14 cellular contexts compared by ENCODE assay signal in the genomic region with DNA sequence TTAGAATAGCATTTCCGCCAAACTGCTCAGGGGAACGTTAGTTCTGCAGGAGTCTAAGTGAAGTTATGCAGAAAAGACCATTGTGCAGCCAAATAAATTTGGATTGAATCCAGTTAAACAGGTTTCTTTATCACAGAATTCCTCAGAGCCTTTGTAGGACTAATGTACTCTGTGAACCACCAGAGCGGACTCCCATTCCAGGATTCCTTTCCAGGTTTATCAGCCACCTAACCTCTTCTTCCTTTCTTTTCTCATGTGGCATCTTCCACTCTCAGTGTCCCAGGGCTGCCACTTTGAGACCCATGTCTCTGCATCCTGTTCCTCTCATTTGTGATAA.
DNase-seq lines count a peak whose midpoint lies in the region; TF ChIP-seq lines count a peak whose summit lies in the region.
"Had no signal": no experiment of that assay in that cellular context is flagged by ENCODE, and none has a peak within 500 bp of the region (broad histone marks: within the 10 kb centered on the region; RNA-seq: fewer than 3 reads in every experiment).

No MANE protein-coding gene starts in this region.

- no peak overlapping the region for H2AK5ac ChIP-seq in trophoblast cell (ENCODE audit: low read length)

- H3K4me2 ChIP-seq in trophoblast cell (ENCODE audit: low read length) = peak overlapping the region; percentile 9

- no peak overlapping the region for H4K12ac ChIP-seq in trophoblast cell (ENCODE audit: low read depth, low read length)

- intact Hi-C loops in Caco-2 (cut with micrococcal nuclease; ENCODE audit: unreplicated experiment) (loop anchor here (1.0 to 5.0 kb wide), 3 partner anchors 31 to 49 kb away; no protein-coding TSS in a partner anchor), sigmoid colon (cut with DNase I) (no loop called here)
- intact Hi-C loops in activated T-helper 2 cell treated with anti-CD3 and anti-CD28 coated beads, Interferon-gamma antibody, Interleukin-2, Interleukin-4, amounts not matched to agents 10 μg/mL and 5 μg/mL and 100 μg/mL, durations not matched to agents 14 hours and 24 hours and 36 hours (cut with micrococcal nuclease) = no loop called here

- peak overlapping the region; percentile 66 for H3K4me3 Mint-ChIP-seq in Caco-2 (ENCODE audit: unreplicated experiment)
- H3K4me3 Mint-ChIP-seq in activated T-helper 2 cell treated with anti-CD3 and anti-CD28 coated beads, Interferon-gamma antibody, Interleukin-2, Interleukin-4, amounts not matched to agents 10 μg/mL and 5 μg/mL and 100 μg/mL, durations not matched to agents 14 hours and 24 hours and 36 hours (ENCODE audit: low read depth) = no peak overlapping the region
- H3K4me3 Mint-ChIP-seq: CD14-positive monocyte had no signal

- H3K4me1 Mint-ChIP-seq in Caco-2 (ENCODE audit: low read depth, unreplicated experiment) = peaks cover 50% of the 10 kb centered on the region
- H3K4me1 Mint-ChIP-seq in activated T-helper 2 cell treated with anti-CD3 and anti-CD28 coated beads, Interferon-gamma antibody, Interleukin-2, Interleukin-4, amounts not matched to agents 10 μg/mL and 5 μg/mL and 100 μg/mL, durations not matched to agents 14 hours and 24 hours and 36 hours (ENCODE audit: low read depth) = no peaks in the 10 kb centered on the region
- H3K4me1 Mint-ChIP-seq: CD14-positive monocyte had no signal

- no peaks in the 10 kb centered on the region for H3K9me3 ChIP-seq in Caco-2
- no peaks in the 10 kb centered on the region for H3K9me3 ChIP-seq in SK-N-MC (ENCODE audit: low read depth, low read length)
- H3K9me3 ChIP-seq in trophoblast cell (ENCODE audit: insufficient read depth, low read depth, low read length) = no peaks in the 10 kb centered on the region
- H3K9me3 ChIP-seq in sigmoid colon = no peaks in the 10 kb centered on the region

- H4K91ac ChIP-seq in trophoblast cell (ENCODE audit: low read depth, low read length) = peak overlapping the region; percentile 2

- no CpG with 5 or more reads among the region's 3 CpGs for WGBS in trophoblast cell (ENCODE audit: extremely low coverage, insufficient coverage, insufficient read length)
- 47 to 53% methylated on average over 3 of the region's 3 CpGs for WGBS in sigmoid colon, 2 donors

- POLR2A ChIA-PET in Caco-2 (lab: Charles Lee) = no interaction called here

- H3K9ac ChIP-seq in SK-N-MC (ENCODE audit: insufficient read length) (no peak overlapping the region), trophoblast cell (ENCODE audit: low read length) (no peak overlapping the region)
- H3K9ac ChIP-seq: GM23248 had no signal

- H3K4me3 ChIP-seq in Caco-2 (ENCODE audit: low read depth, low read length) = no peak overlapping the region
- H3K4me3 ChIP-seq in SK-N-MC = peak overlapping the region; percentile 54
- no peak overlapping the region for H3K4me3 ChIP-seq in fibroblast of pulmonary artery (replicated peaks; ENCODE audit: low read depth, low read length)
- no peak overlapping the region for H3K4me3 ChIP-seq in trophoblast cell (ENCODE audit: low read depth, low read length)
- no peak overlapping the region for H3K4me3 ChIP-seq in sigmoid colon
- H3K4me3 ChIP-seq: GM23248, K562 had no signal

- peak; percentile 63 to 68 for DNase-seq in Caco-2
- DNase-seq in SK-N-MC (ENCODE audit: low read depth, low spot score) = no peak
- DNase-seq in fibroblast of pulmonary artery (ENCODE audit: low read depth) = peak; percentile 27
- peak; percentile 6 to 71 for DNase-seq in trophoblast cell
- DNase-seq in AG20443 (ENCODE audit: low spot score) = no peak
- no peak for DNase-seq in sigmoid colon
- no peak for DNase-seq in activated T-helper 2 cell treated with anti-CD3 and anti-CD28 coated beads, Interferon-gamma antibody, Interleukin-2, Interleukin-4, amounts not matched to agents 10 μg/mL and 5 μg/mL and 100 μg/mL, durations not matched to agents 14 hours and 24 hours and 36 hours (ENCODE audit: low spot score)
- DNase-seq: GF-D8, GM23248, NCI-H1105 treated with DMSO at 0.1 percent for 48 hours, NCI-H1694, NCI-H2081 treated with DMSO at 0.1 percent for 48 hours had no signal

- no TSS peak for BruUV-seq in Caco-2 (replicated peaks; lab: Mats Ljungman, UMichigan)

- no peak overlapping the region for H3K18ac ChIP-seq in trophoblast cell (ENCODE audit: low read length)

- TF ChIP-seq EP300 in sigmoid colon (IDR thresholded peaks at IDR 0.05) = no peak

- H2BK12ac ChIP-seq in trophoblast cell (ENCODE audit: low read length) = no peak overlapping the region

- H2BK5ac ChIP-seq in trophoblast cell (ENCODE audit: low read depth, low read length, poor library complexity) = no peak overlapping the region

- H3K23ac ChIP-seq in trophoblast cell (ENCODE audit: low read length) = no peak overlapping the region

- H3K36me3 Mint-ChIP-seq in Caco-2 (ENCODE audit: insufficient read depth, unreplicated experiment) = no peaks in the 10 kb centered on the region
- H3K36me3 Mint-ChIP-seq in activated T-helper 2 cell treated with anti-CD3 and anti-CD28 coated beads, Interferon-gamma antibody, Interleukin-2, Interleukin-4, amounts not matched to agents 10 μg/mL and 5 μg/mL and 100 μg/mL, durations not matched to agents 14 hours and 24 hours and 36 hours (ENCODE audit: low read depth) = no peaks in the 10 kb centered on the region
- H3K36me3 Mint-ChIP-seq: CD14-positive monocyte had no signal

- no peak overlapping the region for H2AFZ ChIP-seq in trophoblast cell (ENCODE audit: insufficient read depth, low read length, poor library complexity)
- H2AFZ ChIP-seq: GM23248 had no signal

- H3K27ac Mint-ChIP-seq in Caco-2 (ENCODE audit: unreplicated experiment) = peak overlapping the region; percentile 65
- H3K27ac Mint-ChIP-seq in activated T-helper 2 cell treated with anti-CD3 and anti-CD28 coated beads, Interferon-gamma antibody, Interleukin-2, Interleukin-4, amounts not matched to agents 10 μg/mL and 5 μg/mL and 100 μg/mL, durations not matched to agents 14 hours and 24 hours and 36 hours = no peak overlapping the region
- H3K27ac Mint-ChIP-seq: CD14-positive monocyte had no signal

- TF ChIP-seq CTCF in Caco-2 (IDR thresholded peaks at IDR 0.05; ENCODE audit: insufficient read depth in 1 of 2, low read depth in 1 of 2, low read length in 1 of 2, severe bottlenecking in 1 of 2, unreplicated experiment in 1 of 2) (no peak), fibroblast of pulmonary artery (IDR thresholded peaks at IDR 0.05; ENCODE audit: low read length, missing control alignments) (no peak), sigmoid colon (IDR thresholded peaks at IDR 0.05) (no peak)

- H3K79me1 ChIP-seq in trophoblast cell (ENCODE audit: low read length) = peaks cover 3% of the 10 kb centered on the region

- H3K36me3 ChIP-seq in Caco-2 (ENCODE audit: control insufficient read depth, insufficient read depth, low read length) (no peaks in the 10 kb centered on the region), SK-N-MC (ENCODE audit: insufficient read depth, low read length) (no peaks in the 10 kb centered on the region), trophoblast cell (ENCODE audit: control insufficient read depth in 1 of 2, insufficient read depth in 2 of 2, low read length in 2 of 2) (no peaks in the 10 kb centered on the region), sigmoid colon (no peaks in the 10 kb centered on the region)

- no peaks in the 10 kb centered on the region for H3K79me2 ChIP-seq in trophoblast cell (ENCODE audit: control insufficient read depth, insufficient read depth, low read length, poor library complexity)

- no peak overlapping the region for H3K14ac ChIP-seq in trophoblast cell (ENCODE audit: low read length)

- H3K27ac ChIP-seq in SK-N-MC = peak overlapping the region; percentile 72; the same call in 1 of the 2 replicates
- H3K27ac ChIP-seq in trophoblast cell (ENCODE audit: low read depth, low read length) = peak overlapping the region; percentile 11
- H3K27ac ChIP-seq in sigmoid colon = no peak overlapping the region
- H3K27ac ChIP-seq: GM23248 had no signal

- H3K4me1 ChIP-seq in Caco-2 (peaks cover 30% of the 10 kb centered on the region), trophoblast cell (ENCODE audit: control insufficient read depth in 1 of 2, insufficient read depth in 2 of 2, low read length in 2 of 2) (peaks cover 14 to 20% of the 10 kb centered on the region in 2 experiments), sigmoid colon (no peaks in the 10 kb centered on the region)

- CTCF ChIA-PET in Caco-2 (lab: Charles Lee) = no interaction called here

- H3K27me3 Mint-ChIP-seq in Caco-2 (ENCODE audit: insufficient read depth, unreplicated experiment) = no peaks in the 10 kb centered on the region
- no peaks in the 10 kb centered on the region for H3K27me3 Mint-ChIP-seq in activated T-helper 2 cell treated with anti-CD3 and anti-CD28 coated beads, Interferon-gamma antibody, Interleukin-2, Interleukin-4, amounts not matched to agents 10 μg/mL and 5 μg/mL and 100 μg/mL, durations not matched to agents 14 hours and 24 hours and 36 hours (ENCODE audit: low read depth)

- no peak overlapping the region for H3K4ac ChIP-seq in trophoblast cell (ENCODE audit: low read depth, low read length)

- no peak for TF ChIP-seq POLR2A in sigmoid colon (IDR thresholded peaks at IDR 0.05)

- H3K27me3 ChIP-seq in Caco-2 (replicated peaks; ENCODE audit: control insufficient read depth, insufficient read depth, low read length) (no peaks in the 10 kb centered on the region), trophoblast cell (ENCODE audit: insufficient read depth, low read length) (no peaks in the 10 kb centered on the region), sigmoid colon (no peaks in the 10 kb centered on the region)

- H3K9me3 Mint-ChIP-seq in Caco-2 (ENCODE audit: unreplicated experiment) = peaks cover 16% of the 10 kb centered on the region
- H3K9me3 Mint-ChIP-seq in activated T-helper 2 cell treated with anti-CD3 and anti-CD28 coated beads, Interferon-gamma antibody, Interleukin-2, Interleukin-4, amounts not matched to agents 10 μg/mL and 5 μg/mL and 100 μg/mL, durations not matched to agents 14 hours and 24 hours and 36 hours = no peaks in the 10 kb centered on the region

- no peak overlapping the region for H2BK120ac ChIP-seq in trophoblast cell (ENCODE audit: insufficient read depth, low read length, poor library complexity)

- no peak overlapping the region for H4K8ac ChIP-seq in trophoblast cell (ENCODE audit: low read depth, low read length)

Comparison
In these comparisons a context has a peak if more than half of its experiments do, and no peak if none do; other contexts are left out.
1. DNase-seq: peak in Caco-2 (2 of 2), fibroblast of pulmonary artery (single experiment) and trophoblast cell (2 of 2); none in SK-N-MC (single experiment), AG20443 (single experiment), sigmoid colon (single experiment) and activated T-helper 2 cell treated with anti-CD3 and anti-CD28 coated beads, Interferon-gamma antibody, Interleukin-2, Interleukin-4, amounts not matched to agents 10 μg/mL and 5 μg/mL and 100 μg/mL, durations not matched to agents 14 hours and 24 hours and 36 hours (single experiment).
2. H3K27ac ChIP-seq: peak in SK-N-MC (single experiment) and trophoblast cell (single experiment); none in sigmoid colon (0 of 4).